ENCODE assay signal across 9 cellular contexts in genomic region chr10:70672993-70673928, GRCh38. TPM values are rescaled to one million over a fixed set of nuclear protein-coding genes. Genes with fewer than 3 reads are reported as not detected.
DNase-seq lines count a peak whose midpoint lies in the region; ATAC-seq and TF ChIP-seq lines count a peak whose summit lies in the region.
"Had no signal": no experiment of that assay in that cellular context is flagged by ENCODE, and none has a peak within 500 bp of the region (broad histone marks: within the 10 kb centered on the region; RNA-seq: fewer than 3 reads in every experiment).

No MANE protein-coding gene starts in this region.

- no peak for TF ChIP-seq POLR2A in esophagus squamous epithelium (IDR thresholded peaks at IDR 0.05)

- no peaks in the 10 kb centered on the region for H3K27me3 Mint-ChIP-seq in osteocyte (ENCODE audit: unreplicated experiment)

- TF ChIP-seq CTCF in RWPE1 (conservative IDR thresholded peaks at IDR 0.05; ENCODE audit: low read depth) (no peak), esophagus squamous epithelium (IDR thresholded peaks at IDR 0.05) (no peak), osteocyte (IDR thresholded peaks at IDR 0.05) (no peak)

- 29 to 31% methylated on average over 13 to 14 of the region's 15 CpGs for WGBS in esophagus squamous epithelium, 2 donors

- POLR2A ChIA-PET in RWPE1 (lab: Yijun Ruan, JAX; ENCODE audit: low non-redundant PET) = no interaction called here

- no peak for ATAC-seq in HG03159 (IDR thresholded peaks at IDR 0.05; ENCODE audit: unreplicated experiment)
- ATAC-seq in HG03175 (IDR thresholded peaks at IDR 0.05; ENCODE audit: unreplicated experiment) = no peak

- H3K27ac Mint-ChIP-seq in osteocyte (ENCODE audit: unreplicated experiment) = peak overlapping the region; percentile 45

- peaks cover 28 to 40% (median 33%) of the 10 kb centered on the region in 3 donors for H3K4me1 ChIP-seq in esophagus squamous epithelium

- H3K4me3 ChIP-seq in esophagus squamous epithelium = peak overlapping the region; percentile 22 to 59 (median 42)

- no peaks in the 10 kb centered on the region for H3K9me3 ChIP-seq in esophagus squamous epithelium
- H3K9me3 ChIP-seq: neutrophil had no signal

- peak; percentile 95 for DNase-seq in EH (ENCODE audit: low read depth)
- peak; percentile 91 for DNase-seq in RWPE1 (ENCODE audit: low spot score)
- DNase-seq in esophagus squamous epithelium (lab: John Stamatoyannopoulos, UW) = no peak
- DNase-seq in osteocyte (ENCODE audit: extremely low spot score, unreplicated experiment) = no peak
- DNase-seq in KG1 (lab: John Stamatoyannopoulos, UW) = no peak
- DNase-seq in DMS114 treated with DMSO at 0.1 percent for 48 hours (lab: John Stamatoyannopoulos, UW; ENCODE audit: unreplicated experiment) = no peak

- H3K36me3 ChIP-seq in esophagus squamous epithelium = no peaks in the 10 kb centered on the region
- H3K36me3 ChIP-seq: neutrophil had no signal

- H3K36me3 Mint-ChIP-seq in osteocyte (ENCODE audit: unreplicated experiment) = no peaks in the 10 kb centered on the region

- CTCF ChIA-PET in RWPE1 (lab: Yijun Ruan, JAX) = interaction anchor here (1.0 kb wide), 1 partner anchor 46 kb away, joined by 4 read pairs; no protein-coding TSS in a partner anchor

- intact Hi-C loops in esophagus squamous epithelium (cut with DNase I) = no loop called here

- H3K4me1 Mint-ChIP-seq in osteocyte (ENCODE audit: unreplicated experiment) = peaks cover 42% of the 10 kb centered on the region

- peaks cover 0 to 61% (median 0%) of the 10 kb centered on the region in 4 donors for H3K27me3 ChIP-seq in esophagus squamous epithelium

- H3K27ac ChIP-seq in RWPE1 (peak overlapping the region; percentile 75), esophagus squamous epithelium (peak overlapping the region in 3 of 4 donors; percentile 3 to 48 (median 34))
- H3K27ac ChIP-seq: neutrophil had no signal

- H3K9me3 Mint-ChIP-seq in osteocyte (ENCODE audit: unreplicated experiment) = no peaks in the 10 kb centered on the region

- peak overlapping the region; percentile 70 for H3K4me3 Mint-ChIP-seq in osteocyte (ENCODE audit: unreplicated experiment)

RNA-seq across cellular contexts. Expression of gene ADAMTS14, which starts 1.0 kb away (rescaled TPM):
- total RNA-seq in esophagus squamous epithelium = under 1 TPM in 3 of 4 donors, not detected in 1; 0.23 to 0.75 (median 0.38) TPM
- 3.8 and 4.1 TPM in 2 replicates for total RNA-seq in osteocyte

Comparison
In these comparisons a context has a peak if more than half of its experiments do, and no peak if none do; other contexts are left out.
1. DNase-seq: peak in EH (single experiment) and RWPE1 (single experiment); none in esophagus squamous epithelium (single experiment), osteocyte (single experiment), KG1 (single experiment) and DMS114 treated with DMSO at 0.1 percent for 48 hours (single experiment).